23 cellular contexts compared by ENCODE assay signal in the genomic region with DNA sequence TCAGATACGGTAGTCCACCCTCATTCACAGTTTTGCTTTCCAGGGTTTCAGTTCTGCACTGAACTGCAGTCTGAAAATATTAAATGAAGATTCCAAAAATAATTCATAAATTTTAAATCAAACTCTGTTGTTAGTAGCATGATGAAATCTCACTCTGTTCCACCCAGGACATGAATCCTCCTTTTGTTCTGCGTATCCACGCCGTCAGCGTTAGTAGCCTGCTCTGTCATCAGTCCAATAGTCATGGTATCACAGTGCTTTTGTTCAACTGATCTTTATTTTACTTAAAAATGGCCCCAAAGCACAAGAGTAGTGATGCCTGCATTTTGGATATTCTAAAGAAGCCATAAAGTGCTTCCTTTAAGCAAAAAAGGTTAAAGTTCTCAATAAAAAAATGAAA.
"Had no signal": no experiment of that assay in that cellular context is flagged by ENCODE, and none has a peak within 500 bp of the region (broad histone marks: within the 10 kb centered on the region; RNA-seq: fewer than 3 reads in every experiment).

No MANE protein-coding gene starts in this region.

- H3K4me3 Mint-ChIP-seq: activated CD4-positive, alpha-beta T cell treated with anti-CD3 and anti-CD28 coated beads, Interleukin-2, amount 10 ng/mL, durations not matched to agents 7 days and 5 days; activated CD8-positive, alpha-beta T cell treated with anti-CD3 and anti-CD28 coated beads, Interleukin-2, amount 10 ng/mL, durations not matched to agents 7 days and 5 days; activated naive CD8-positive, alpha-beta T cell treated with anti-CD3 and anti-CD28 coated beads for 36 hours; immature natural killer cell; mesothelial cell of epicardium; natural killer cell; stimulated activated naive CD8-positive, alpha-beta T cell treated with anti-CD3 and anti-CD28 coated beads, Interleukin-15, amount 100 ng/mL, for 72 hours; type B pancreatic cell had no signal

- H3K9me3 Mint-ChIP-seq: activated CD4-positive, alpha-beta T cell treated with anti-CD3 and anti-CD28 coated beads, Interleukin-2, amount 10 ng/mL, durations not matched to agents 7 days and 5 days; activated naive CD8-positive, alpha-beta T cell treated with anti-CD3 and anti-CD28 coated beads for 36 hours; activated T-helper 2 cell treated with anti-CD3 and anti-CD28 coated beads, Interferon-gamma antibody, Interleukin-2, Interleukin-4, amounts not matched to agents 10 μg/mL and 5 μg/mL and 100 μg/mL, durations not matched to agents 14 hours and 24 hours and 36 hours; immature natural killer cell; mesothelial cell of epicardium; natural killer cell; stimulated activated naive CD8-positive, alpha-beta T cell treated with anti-CD3 and anti-CD28 coated beads, Interleukin-15, amount 100 ng/mL, for 72 hours; type B pancreatic cell had no signal

- H3K27ac ChIP-seq: breast epithelium, hepatocyte, left ventricle myocardium inferior, ovary, right lobe of liver, skin epidermis, testis, WERI-Rb-1 had no signal

- H3K27ac Mint-ChIP-seq: activated CD4-positive, alpha-beta T cell treated with anti-CD3 and anti-CD28 coated beads, Interleukin-2, amount 10 ng/mL, durations not matched to agents 7 days and 5 days; activated CD8-positive, alpha-beta T cell treated with anti-CD3 and anti-CD28 coated beads, Interleukin-2, amount 10 ng/mL, durations not matched to agents 7 days and 5 days; activated naive CD8-positive, alpha-beta T cell treated with anti-CD3 and anti-CD28 coated beads for 36 hours; activated T-helper 2 cell treated with anti-CD3 and anti-CD28 coated beads, Interferon-gamma antibody, Interleukin-2, Interleukin-4, amounts not matched to agents 10 μg/mL and 5 μg/mL and 100 μg/mL, durations not matched to agents 14 hours and 24 hours and 36 hours; immature natural killer cell; mesothelial cell of epicardium; natural killer cell; type B pancreatic cell had no signal

- H3K4me1 Mint-ChIP-seq: activated CD4-positive, alpha-beta T cell treated with anti-CD3 and anti-CD28 coated beads, Interleukin-2, amount 10 ng/mL, durations not matched to agents 7 days and 5 days; activated naive CD8-positive, alpha-beta T cell treated with anti-CD3 and anti-CD28 coated beads for 36 hours; immature natural killer cell; mesothelial cell of epicardium; natural killer cell; stimulated activated naive CD8-positive, alpha-beta T cell treated with anti-CD3 and anti-CD28 coated beads, Interleukin-15, amount 100 ng/mL, for 72 hours had no signal

- H3K4me1 ChIP-seq: breast epithelium, left ventricle myocardium inferior, right lobe of liver, testis had no signal

- H3K4me3 ChIP-seq: breast epithelium, hepatocyte, left ventricle myocardium inferior, ovary, right lobe of liver, skin epidermis, testis had no signal

- ATAC-seq: activated CD8-positive, alpha-beta T cell treated with anti-CD3 and anti-CD28 coated beads, Interleukin-2, amount 10 ng/mL, durations not matched to agents 7 days and 5 days; natural killer cell; right lobe of liver; stimulated activated naive CD8-positive, alpha-beta T cell treated with anti-CD3 and anti-CD28 coated beads, Interleukin-15, amount 100 ng/mL, for 72 hours had no signal

- H3K27me3 ChIP-seq: breast epithelium, hepatocyte, ovary, right lobe of liver, testis had no signal

- H3K9me3 ChIP-seq: breast epithelium, left ventricle myocardium inferior, ovary, right lobe of liver, testis had no signal

- H3K36me3 ChIP-seq: breast epithelium, ovary had no signal

- H3K27me3 Mint-ChIP-seq: activated CD4-positive, alpha-beta T cell treated with anti-CD3 and anti-CD28 coated beads, Interleukin-2, amount 10 ng/mL, durations not matched to agents 7 days and 5 days; activated naive CD8-positive, alpha-beta T cell treated with anti-CD3 and anti-CD28 coated beads for 36 hours; stimulated activated naive CD8-positive, alpha-beta T cell treated with anti-CD3 and anti-CD28 coated beads, Interleukin-15, amount 100 ng/mL, for 72 hours; type B pancreatic cell had no signal

- DNase-seq: activated CD4-positive, alpha-beta T cell treated with anti-CD3 and anti-CD28 coated beads, Interleukin-2, amount 10 ng/mL, durations not matched to agents 7 days and 5 days; activated CD4-positive, CD25-positive, alpha-beta regulatory T cell treated with anti-CD3 and anti-CD28 coated beads, Interleukin-2, amount 50 U/mL, for 72 hours; activated CD8-positive, alpha-beta T cell treated with anti-CD3 and anti-CD28 coated beads, Interleukin-2, amount 10 ng/mL, durations not matched to agents 7 days and 5 days; activated naive CD4-positive, alpha-beta T cell treated with Interleukin-2 at 50 U/mL for 16 hours; activated naive CD8-positive, alpha-beta T cell treated with anti-CD3 and anti-CD28 coated beads for 36 hours; cortex of kidney; immature natural killer cell; kidney glomerular epithelial cell; left ventricle myocardium inferior; natural killer cell; ovary; right lobe of liver; stimulated activated CD4-positive, alpha-beta T cell treated with anti-CD3 and anti-CD28 coated beads, Interleukin-1b, Interleukin-23, amount 100 ng/mL, for 48 hours; stimulated activated naive CD8-positive, alpha-beta T cell treated with anti-CD3 and anti-CD28 coated beads, Interleukin-15, amount 100 ng/mL, for 72 hours; T-helper 1 cell; testis; WERI-Rb-1 had no signal
